21 cellular contexts compared by ENCODE assay signal in genomic region chr7:74568658-74569057, GRCh38.
DNase-seq lines count a peak whose midpoint lies in the region; ATAC-seq and TF ChIP-seq lines count a peak whose summit lies in the region.
"Had no signal": no experiment of that assay in that cellular context is flagged by ENCODE, and none has a peak within 500 bp of the region (broad histone marks: within the 10 kb centered on the region; RNA-seq: fewer than 3 reads in every experiment).

No MANE protein-coding gene starts in this region.

- CTCF ChIA-PET in CD4-positive, alpha-beta memory T cell (lab: Charles Lee; ENCODE audit: partially characterized antibody) = interaction anchor here (0.6 to 5.1 kb wide), 8 partner anchors 21 to 156 kb away, joined by 3 to 53 read pairs (median 5); no protein-coding TSS in a partner anchor

- no peaks in the 10 kb centered on the region for H3K9me3 Mint-ChIP-seq in CD4-positive, alpha-beta memory T cell
- H3K9me3 Mint-ChIP-seq in neural crest cell = no peaks in the 10 kb centered on the region
- H3K9me3 Mint-ChIP-seq: activated CD4-positive, alpha-beta memory T cell treated with anti-CD3 and anti-CD28 coated beads, Interleukin-2, amount 10 ng/mL, durations not matched to agents 7 days and 5 days; CD4-positive, alpha-beta T cell; effector memory CD8-positive, alpha-beta T cell; naive thymus-derived CD4-positive, alpha-beta T cell had no signal

- H3K79me2 ChIP-seq in trophoblast cell (ENCODE audit: control insufficient read depth, insufficient read depth, low read length, poor library complexity) = no peaks in the 10 kb centered on the region

- no peak overlapping the region for H2BK120ac ChIP-seq in trophoblast cell (ENCODE audit: insufficient read depth, low read length, poor library complexity)

- POLR2A ChIA-PET in CD4-positive, alpha-beta memory T cell (lab: Charles Lee; ENCODE audit: partially characterized antibody) = no interaction called here

- H4K8ac ChIP-seq in trophoblast cell (ENCODE audit: low read depth, low read length) = no peak overlapping the region

- no peak overlapping the region for H2AK5ac ChIP-seq in trophoblast cell (ENCODE audit: low read length)

- H3K18ac ChIP-seq in trophoblast cell (ENCODE audit: low read length) = no peak overlapping the region

- no peak overlapping the region for H3K27ac ChIP-seq in CD4-positive, alpha-beta memory T cell (ENCODE audit: low read depth, low read length)
- peak overlapping the region; percentile 58 for H3K27ac ChIP-seq in effector memory CD4-positive, alpha-beta T cell (ENCODE audit: insufficient read depth, low read length, poor library complexity, severe bottlenecking)
- H3K27ac ChIP-seq in trophoblast cell (ENCODE audit: low read depth, low read length) = no peak overlapping the region
- no peak overlapping the region for H3K27ac ChIP-seq in testis
- H3K27ac ChIP-seq: heart right ventricle, KMS-11 had no signal

- H3K4me1 ChIP-seq in CD4-positive, alpha-beta memory T cell (ENCODE audit: insufficient read depth, low read length) = peaks cover 11% of the 10 kb centered on the region
- peaks cover 14% of the 10 kb centered on the region for H3K4me1 ChIP-seq in effector memory CD4-positive, alpha-beta T cell (ENCODE audit: control insufficient read depth, insufficient read depth, low read length, poor library complexity, severe bottlenecking)
- no peaks in the 10 kb centered on the region for H3K4me1 ChIP-seq in trophoblast cell (ENCODE audit: control insufficient read depth in 1 of 2, insufficient read depth in 2 of 2, low read length in 2 of 2)
- H3K4me1 ChIP-seq in testis = no peaks in the 10 kb centered on the region
- H3K4me1 ChIP-seq: heart right ventricle had no signal

- no peaks in the 10 kb centered on the region for H3K27me3 Mint-ChIP-seq in CD4-positive, alpha-beta memory T cell
- H3K27me3 Mint-ChIP-seq in neural crest cell (ENCODE audit: low read depth) = no peaks in the 10 kb centered on the region
- H3K27me3 Mint-ChIP-seq: activated CD4-positive, alpha-beta memory T cell treated with anti-CD3 and anti-CD28 coated beads, Interleukin-2, amount 10 ng/mL, durations not matched to agents 7 days and 5 days; CD4-positive, alpha-beta T cell had no signal

- intact Hi-C loops in CD4-positive, alpha-beta memory T cell (cut with micrococcal nuclease) = loop anchor here (10.0 kb wide), 1 partner anchor 364 kb away; no protein-coding TSS in a partner anchor
- intact Hi-C loops in testis (cut with DNase I; ENCODE audit: low total_unique reads) = loop anchor here (10.0 kb wide), 1 partner anchor 154 kb away; no protein-coding TSS in a partner anchor

- no peak overlapping the region for H3K14ac ChIP-seq in trophoblast cell (ENCODE audit: low read length)

- ATAC-seq in HG03571 (IDR thresholded peaks at IDR 0.05; ENCODE audit: unreplicated experiment) = no peak
- ATAC-seq: heart right ventricle; naive thymus-derived CD4-positive, alpha-beta T cell had no signal

- H3K9me3 ChIP-seq in CD4-positive, alpha-beta memory T cell (ENCODE audit: control insufficient read depth in 1 of 2, low read length in 2 of 2) = no peaks in the 10 kb centered on the region
- no peaks in the 10 kb centered on the region for H3K9me3 ChIP-seq in effector memory CD4-positive, alpha-beta T cell (ENCODE audit: control insufficient read depth, low read length)
- H3K9me3 ChIP-seq in trophoblast cell (ENCODE audit: insufficient read depth, low read depth, low read length) = no peaks in the 10 kb centered on the region
- no peaks in the 10 kb centered on the region for H3K9me3 ChIP-seq in testis
- H3K9me3 ChIP-seq: heart right ventricle had no signal

- H2BK5ac ChIP-seq in trophoblast cell (ENCODE audit: low read depth, low read length, poor library complexity) = no peak overlapping the region

- H3K4me3 Mint-ChIP-seq in CD4-positive, alpha-beta memory T cell = no peak overlapping the region
- H3K4me3 Mint-ChIP-seq in neural crest cell = no peak overlapping the region
- H3K4me3 Mint-ChIP-seq: activated CD4-positive, alpha-beta memory T cell treated with anti-CD3 and anti-CD28 coated beads, Interleukin-2, amount 10 ng/mL, durations not matched to agents 7 days and 5 days; CD4-positive, alpha-beta T cell had no signal

- H3K4me1 Mint-ChIP-seq in CD4-positive, alpha-beta memory T cell = peaks cover 6 to 19% (median 14%) of the 10 kb centered on the region in 4 donors
- peaks cover 15% of the 10 kb centered on the region for H3K4me1 Mint-ChIP-seq in neural crest cell

- no peak overlapping the region for H4K12ac ChIP-seq in trophoblast cell (ENCODE audit: low read depth, low read length)

- TF ChIP-seq CTCF in neural crest cell (conservative IDR thresholded peaks at IDR 0.05) (no peak), testis (IDR thresholded peaks at IDR 0.05) (no peak)

- no peak overlapping the region for H2BK12ac ChIP-seq in trophoblast cell (ENCODE audit: low read length)

- DNase-seq in CD4-positive, alpha-beta memory T cell = no peak
- DNase-seq in NCI-H69 (lab: John Stamatoyannopoulos, UW) (peak; percentile 15), neural crest cell (ENCODE audit: low read depth, low spot score) (no peak), SK-N-DZ (ENCODE audit: low spot score) (no peak), trophoblast cell (no peak), testis (no peak)
- no peak for DNase-seq in effector memory CD4-positive, alpha-beta T cell
- DNase-seq: activated naive CD4-positive, alpha-beta T cell treated with Interleukin-2 at 50 U/mL for 16 hours; aorta; CD4-positive, alpha-beta T cell; effector memory CD8-positive, alpha-beta T cell; heart right ventricle; naive thymus-derived CD4-positive, alpha-beta T cell; NCI-H1092 treated with DMSO at 0.1 percent for 48 hours; NCI-H2107; NCI-H524 treated with DMSO at 0.1 percent for 48 hours; SIG-M5; stimulated activated CD4-positive, alpha-beta T cell treated with anti-CD3 and anti-CD28 coated beads, Interleukin-12 subunit alpha, Interleukin-12 subunit beta, amount 100 ng/mL, for 4 hours had no signal

- H3K36me3 Mint-ChIP-seq in CD4-positive, alpha-beta memory T cell = no peaks in the 10 kb centered on the region
- H3K36me3 Mint-ChIP-seq in neural crest cell (ENCODE audit: low read depth) = peaks cover 3% of the 10 kb centered on the region
- H3K36me3 Mint-ChIP-seq: naive thymus-derived CD4-positive, alpha-beta T cell had no signal

- H2AFZ ChIP-seq in trophoblast cell (ENCODE audit: insufficient read depth, low read length, poor library complexity) = no peak overlapping the region

- no peaks in the 10 kb centered on the region for H3K36me3 ChIP-seq in CD4-positive, alpha-beta memory T cell (ENCODE audit: insufficient read depth, low read length)
- H3K36me3 ChIP-seq in effector memory CD4-positive, alpha-beta T cell (ENCODE audit: control insufficient read depth, insufficient read depth, low read length) = no peaks in the 10 kb centered on the region
- H3K36me3 ChIP-seq in trophoblast cell (ENCODE audit: control insufficient read depth in 1 of 2, insufficient read depth in 2 of 2, low read length in 2 of 2) (peaks cover 4 to 7% of the 10 kb centered on the region in 2 experiments), testis (ENCODE audit: low read depth, missing control alignments) (no peaks in the 10 kb centered on the region)

- TF ChIP-seq POLR2A in testis (IDR thresholded peaks at IDR 0.05) = no peak

- H3K4ac ChIP-seq in trophoblast cell (ENCODE audit: low read depth, low read length) = no peak overlapping the region

- H3K4me3 ChIP-seq in CD4-positive, alpha-beta memory T cell (ENCODE audit: low read length in 2 of 2) = no peak overlapping the region
- no peak overlapping the region for H3K4me3 ChIP-seq in effector memory CD4-positive, alpha-beta T cell (ENCODE audit: insufficient read depth, low read depth, low read length, poor library complexity, severe bottlenecking)
- no peak overlapping the region for H3K4me3 ChIP-seq in trophoblast cell (ENCODE audit: low read depth, low read length)
- no peak overlapping the region for H3K4me3 ChIP-seq in testis
- H3K4me3 ChIP-seq: heart right ventricle had no signal

- no peaks in the 10 kb centered on the region for H3K27me3 ChIP-seq in CD4-positive, alpha-beta memory T cell (ENCODE audit: insufficient read depth, low read length)
- H3K27me3 ChIP-seq in effector memory CD4-positive, alpha-beta T cell (replicated peaks; ENCODE audit: control insufficient read depth, insufficient read depth, low read length, poor library complexity, severe bottlenecking) = no peaks in the 10 kb centered on the region
- H3K27me3 ChIP-seq in trophoblast cell (ENCODE audit: insufficient read depth, low read length) (no peaks in the 10 kb centered on the region), testis (no peaks in the 10 kb centered on the region)
- H3K27me3 ChIP-seq: heart right ventricle had no signal

- WGBS in trophoblast cell (ENCODE audit: extremely low coverage, insufficient coverage, insufficient read length) = no CpG with 5 or more reads among the region's 5 CpGs
- 75 to 76% methylated on average over 5 of the region's 5 CpGs for WGBS in testis, 2 donors

- H3K79me1 ChIP-seq in trophoblast cell (ENCODE audit: low read length) = no peaks in the 10 kb centered on the region

- H3K4me2 ChIP-seq in trophoblast cell (ENCODE audit: low read length) = no peak overlapping the region
- H3K4me2 ChIP-seq: KMS-11 had no signal

- H3K23ac ChIP-seq in trophoblast cell (ENCODE audit: low read length) = no peak overlapping the region

- peak overlapping the region in 6 of 7 donors; percentile 4 to 97 (median 60) for H3K27ac Mint-ChIP-seq in CD4-positive, alpha-beta memory T cell
- H3K27ac Mint-ChIP-seq in neural crest cell (ENCODE audit: unreplicated experiment) = peak overlapping the region; percentile 19

- H4K91ac ChIP-seq in trophoblast cell (ENCODE audit: low read depth, low read length) = no peak overlapping the region

- H3K9ac ChIP-seq in trophoblast cell (ENCODE audit: low read length) = no peak overlapping the region
- H3K9ac ChIP-seq: KMS-11 had no signal
